17 cellular contexts compared by ENCODE assay signal in genomic region chr2:107927034-107927534, GRCh38.
DNase-seq lines count a peak whose midpoint lies in the region; ATAC-seq and TF ChIP-seq lines count a peak whose summit lies in the region.
"Had no signal": no experiment of that assay in that cellular context is flagged by ENCODE, and none has a peak within 500 bp of the region (broad histone marks: within the 10 kb centered on the region; RNA-seq: fewer than 3 reads in every experiment).

No MANE protein-coding gene starts in this region.

- no peak for ATAC-seq in SK-N-SH treated with all-trans-retinoic acid at 6 μM for 48 hours
- ATAC-seq in GM19324 (IDR thresholded peaks at IDR 0.05; ENCODE audit: low FRiP score, unreplicated experiment), result no peak
- ATAC-seq: T-helper 17 cell had no signal

- peak in 2 of 3 experiments; percentile 44 to 70 for DNase-seq in NCI-H1417 (lab: John Stamatoyannopoulos, UW)
- DNase-seq in NCI-H1417 treated with DMSO at 0.1 percent for 48 hours (lab: John Stamatoyannopoulos, UW), result no peak
- DNase-seq in COR-L47 (lab: John Stamatoyannopoulos, UW), result peak; percentile 1
- DNase-seq in NCI-H69 (lab: John Stamatoyannopoulos, UW), result peak; percentile 4
- no peak for DNase-seq in cortex of kidney (lab: John Stamatoyannopoulos, UW)
- DNase-seq in DMS79 (lab: John Stamatoyannopoulos, UW), result no peak
- DNase-seq: MV-4-11, NCI-H1105, NCI-H2029, NCI-H2227 treated with DMSO at 0.1 percent for 48 hours, NCI-H510A, NCI-H774, Right ventricle myocardium superior, RPMI8226, T-helper 17 cell had no signal

TF ChIP-seq in SK-N-SH treated with all-trans-retinoic acid at 6 μM for 48 hours, 23 proteins besides CTCF, POLR2A, EP300 and RAD21:
- no peak for TF ChIP-seq RARB (CRISPR knock-in tag; IDR thresholded peaks at IDR 0.05)
- TF ChIP-seq TCF4 (CRISPR knock-in tag; IDR thresholded peaks at IDR 0.05; ENCODE audit: borderline replicate concordance), result no peak
- peak; percentile 40; the same call in 1 of the 2 replicates for TF ChIP-seq ISL1 (CRISPR knock-in tag; IDR thresholded peaks at IDR 0.05)
- peak; percentile 64 for TF ChIP-seq ZFP30 (CRISPR knock-in tag; IDR thresholded peaks at IDR 0.05)
- TF ChIP-seq CREB5 (CRISPR knock-in tag; IDR thresholded peaks at IDR 0.05; ENCODE audit: low read depth), result no peak

Comparison
In these comparisons a context has a peak if more than half of its experiments do, and no peak if none do; other contexts are left out.
1. DNase-seq: peak in NCI-H1417 (2 of 3), COR-L47 (single experiment) and NCI-H69 (single experiment); none in NCI-H1417 treated with DMSO at 0.1 percent for 48 hours (single experiment), cortex of kidney (single experiment) and DMS79 (single experiment).